Comparison of ENCODE assay signal across 8 cellular contexts in genomic region chr11:19673924-19674390, GRCh38. TPM values are rescaled to one million over a fixed set of nuclear protein-coding genes. Genes with fewer than 3 reads are reported as not detected.
DNase-seq lines count a peak whose midpoint lies in the region; ATAC-seq and TF ChIP-seq lines count a peak whose summit lies in the region.

No MANE protein-coding gene starts in this region.

- DNase-seq in NCI-H524 (lab: John Stamatoyannopoulos, UW) (peak; percentile 13 to 61), NCI-H524 treated with DMSO at 0.1 percent for 48 hours (lab: John Stamatoyannopoulos, UW) (no peak), fibroblast of pulmonary artery (ENCODE audit: low read depth) (peak; percentile 25), mucosa of descending colon (peak; percentile 41 to 64 (median 60)), upper lobe of left lung (peak; percentile 81 to 88), AG08396 (ENCODE audit: low spot score) (no peak)
- no peak for DNase-seq in activated CD8-positive, alpha-beta memory T cell treated with anti-CD3 and anti-CD28 coated beads, Interleukin-2, amount 10 ng/mL, durations not matched to agents 7 days and 5 days

- H3K4me3 ChIP-seq in fibroblast of pulmonary artery (replicated peaks; ENCODE audit: low read depth, low read length) (no peak overlapping the region), mucosa of descending colon (no peak overlapping the region), upper lobe of left lung (no peak overlapping the region)

- no peaks in the 10 kb centered on the region for H3K36me3 ChIP-seq in mucosa of descending colon (ENCODE audit: low read depth)
- no peaks in the 10 kb centered on the region for H3K36me3 ChIP-seq in upper lobe of left lung

- CTCF ChIA-PET in activated CD8-positive, alpha-beta memory T cell treated with anti-CD3 and anti-CD28 coated beads, Interleukin-2, amount 10 ng/mL, durations not matched to agents 7 days and 5 days (lab: Charles Lee): no interaction called here

- no peaks in the 10 kb centered on the region for H3K27me3 ChIP-seq in upper lobe of left lung

- H3K9me3 Mint-ChIP-seq in activated CD8-positive, alpha-beta memory T cell treated with anti-CD3 and anti-CD28 coated beads, Interleukin-2, amount 10 ng/mL, durations not matched to agents 7 days and 5 days (ENCODE audit: low read depth): no peaks in the 10 kb centered on the region

- ATAC-seq in mucosa of descending colon (peak; percentile 59), upper lobe of left lung (ENCODE audit: low FRiP score in 2 of 2) (peak; percentile 73 to 77), HG03159 (IDR thresholded peaks at IDR 0.05; ENCODE audit: unreplicated experiment) (no peak)
- ATAC-seq in activated CD8-positive, alpha-beta memory T cell treated with anti-CD3 and anti-CD28 coated beads, Interleukin-2, amount 10 ng/mL, durations not matched to agents 7 days and 5 days: no peak

- TF ChIP-seq EP300 in upper lobe of left lung (IDR thresholded peaks at IDR 0.05): peak in 1 of 4 donors; percentile 23

- no peak for TF ChIP-seq POLR2A in upper lobe of left lung (IDR thresholded peaks at IDR 0.05)

- no peak for TF ChIP-seq CTCF in fibroblast of pulmonary artery (IDR thresholded peaks at IDR 0.05; ENCODE audit: low read length, missing control alignments)
- TF ChIP-seq CTCF in mucosa of descending colon (IDR thresholded peaks at IDR 0.05): no peak
- TF ChIP-seq CTCF in upper lobe of left lung (IDR thresholded peaks at IDR 0.05): no peak

- H3K27me3 Mint-ChIP-seq in activated CD8-positive, alpha-beta memory T cell treated with anti-CD3 and anti-CD28 coated beads, Interleukin-2, amount 10 ng/mL, durations not matched to agents 7 days and 5 days: peaks cover 17% of the 10 kb centered on the region

- H3K4me3 Mint-ChIP-seq in activated CD8-positive, alpha-beta memory T cell treated with anti-CD3 and anti-CD28 coated beads, Interleukin-2, amount 10 ng/mL, durations not matched to agents 7 days and 5 days: no peak overlapping the region

- H3K4me1 Mint-ChIP-seq in activated CD8-positive, alpha-beta memory T cell treated with anti-CD3 and anti-CD28 coated beads, Interleukin-2, amount 10 ng/mL, durations not matched to agents 7 days and 5 days: peaks cover 13% of the 10 kb centered on the region

- H3K27ac ChIP-seq in upper lobe of left lung: peak overlapping the region; percentile 73 to 78 (median 76)

- peaks cover 5% of the 10 kb centered on the region for H3K4me1 ChIP-seq in mucosa of descending colon (ENCODE audit: low read depth)
- peaks cover 17 to 40% (median 25%) of the 10 kb centered on the region in 4 donors for H3K4me1 ChIP-seq in upper lobe of left lung

- no peak overlapping the region for H3K27ac Mint-ChIP-seq in activated CD8-positive, alpha-beta memory T cell treated with anti-CD3 and anti-CD28 coated beads, Interleukin-2, amount 10 ng/mL, durations not matched to agents 7 days and 5 days

- intact Hi-C loops in mucosa of descending colon (cut with DNase I, micrococcal nuclease): no loop called here

- no peaks in the 10 kb centered on the region for H3K36me3 Mint-ChIP-seq in activated CD8-positive, alpha-beta memory T cell treated with anti-CD3 and anti-CD28 coated beads, Interleukin-2, amount 10 ng/mL, durations not matched to agents 7 days and 5 days

- WGBS in upper lobe of left lung, 2 donors: 65 to 78% methylated on average over 8 to 12 of the region's 12 CpGs

- H3K9me3 ChIP-seq in mucosa of descending colon: no peaks in the 10 kb centered on the region
- no peaks in the 10 kb centered on the region for H3K9me3 ChIP-seq in upper lobe of left lung

RNA-seq across cellular contexts. Expression of gene NAV2, which starts 38.7 kb away (rescaled TPM):
- total RNA-seq in mucosa of descending colon (10 to 100 TPM; 21.9 to 65.9 (median 30.9) TPM), upper lobe of left lung (10 to 100 TPM; 40.5 to 61.4 (median 52.3) TPM)
- under 1 TPM; 0.26 to 0.67 TPM for total RNA-seq in activated CD8-positive, alpha-beta memory T cell treated with anti-CD3 and anti-CD28 coated beads, Interleukin-2, amount 10 ng/mL, durations not matched to agents 7 days and 5 days

Comparison
In these comparisons a context has a peak if more than half of its experiments do, and no peak if none do; other contexts are left out.
1. DNase-seq: peak in NCI-H524 (2 of 2), fibroblast of pulmonary artery (single experiment), mucosa of descending colon (3 of 3) and upper lobe of left lung (2 of 2); none in NCI-H524 treated with DMSO at 0.1 percent for 48 hours (single experiment), activated CD8-positive, alpha-beta memory T cell treated with anti-CD3 and anti-CD28 coated beads, Interleukin-2, amount 10 ng/mL, durations not matched to agents 7 days and 5 days (single experiment) and AG08396 (single experiment).
2. ATAC-seq: peak in mucosa of descending colon (single experiment) and upper lobe of left lung (2 of 2); none in activated CD8-positive, alpha-beta memory T cell treated with anti-CD3 and anti-CD28 coated beads, Interleukin-2, amount 10 ng/mL, durations not matched to agents 7 days and 5 days (single experiment) and HG03159 (single experiment).
3. RNA of gene NAV2, which starts 38.7 kb away (total RNA-seq): 40.5 to 61.4 TPM in upper lobe of left lung and 21.9 to 65.9 TPM in mucosa of descending colon; 0.26 to 0.67 TPM in activated CD8-positive, alpha-beta memory T cell treated with anti-CD3 and anti-CD28 coated beads, Interleukin-2, amount 10 ng/mL, durations not matched to agents 7 days and 5 days; every median in the first group is over 10 times any median in the second.